ENCODE assay signal across 1 cellular context in genomic region chr2:241675885-241676284, GRCh38.
TF ChIP-seq lines count a peak whose summit lies in the region.

No MANE protein-coding gene starts in this region.

TF ChIP-seq in GM12891, 5 proteins besides CTCF, POLR2A, EP300 and RAD21:
- TF ChIP-seq PAX5 (IDR thresholded peaks at IDR 0.05; ENCODE audit: insufficient read depth, low read length, severe bottlenecking) (no peak), POLR2AphosphoS5 (IDR thresholded peaks at IDR 0.05; ENCODE audit: low read depth, low read length) (no peak), TAF1 (IDR thresholded peaks at IDR 0.05; ENCODE audit: low read depth, low read length) (no peak), SPI1 (IDR thresholded peaks at IDR 0.05; ENCODE audit: low read depth, low read length) (no peak), POU2F2 (IDR thresholded peaks at IDR 0.05; ENCODE audit: low read depth, low read length) (no peak)
